In the genomic region with DNA sequence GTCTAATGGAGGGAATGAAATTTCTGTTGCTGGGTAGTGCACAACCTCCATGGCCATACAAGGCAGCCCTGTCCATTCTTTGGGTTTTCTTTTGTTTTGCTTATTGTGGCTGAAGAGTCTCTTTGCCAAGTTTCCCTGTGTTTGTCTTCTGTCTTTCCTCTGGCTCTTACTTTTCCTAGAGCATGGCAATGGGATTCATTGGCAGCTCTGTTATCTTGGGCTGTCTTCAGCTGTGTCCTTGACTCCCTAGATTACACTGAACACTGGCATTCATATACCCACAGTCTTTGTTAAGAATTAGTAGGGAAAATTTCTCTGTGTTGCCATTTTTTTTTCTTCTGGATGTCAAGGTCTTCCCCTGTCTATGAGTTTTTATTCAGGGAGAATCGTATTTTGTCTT, we compare ENCODE assay signal across 23 cellular contexts.
"Had no signal": no experiment of that assay in that cellular context is flagged by ENCODE, and none has a peak within 500 bp of the region (broad histone marks: within the 10 kb centered on the region; RNA-seq: fewer than 3 reads in every experiment).

No MANE protein-coding gene starts in this region.

- H3K27me3 ChIP-seq: cardiac muscle cell, MG63, Peyer's patch had no signal

- H3K4me1 ChIP-seq: Peyer's patch had no signal

- H3K27ac ChIP-seq: cardiac muscle cell, Peyer's patch, RWPE1 had no signal

- H3K36me3 ChIP-seq: cardiac muscle cell, MG63, Peyer's patch had no signal

- DNase-seq: activated B cell treated with CpG ODN at 0.5 μM for 24 hours; activated CD8-positive, alpha-beta memory T cell treated with anti-CD3 and anti-CD28 coated beads, Interleukin-2, amount 50 U/mL, for 4 hours; activated CD8-positive, alpha-beta T cell treated with anti-CD3 and anti-CD28 coated beads for 36 hours; activated gamma-delta T cell treated with Interleukin-2 at 50 U/mL for 16 hours; activated naive CD4-positive, alpha-beta T cell treated with anti-CD3 and anti-CD28 coated beads, Interleukin-2, amount 10 ng/mL, durations not matched to agents 7 days and 5 days; activated naive CD8-positive, alpha-beta T cell treated with anti-CD3 and anti-CD28 coated beads for 36 hours; activated T-cell treated with anti-CD3 and anti-CD28 coated beads, Interleukin-2, amount 50 U/mL, for 72 hours; aorta; MG63; NCI-H1105; NCI-H1436 treated with DMSO at 0.1 percent for 48 hours; NCI-H187; NCI-H2081; NCI-H446; NCI-H524; Peyer's patch; SHP77 treated with DMSO at 0.1 percent for 48 hours; T-cell; T-helper 2 cell; T1000 had no signal

- ATAC-seq: activated CD8-positive, alpha-beta T cell treated with anti-CD3 and anti-CD28 coated beads for 36 hours; activated T-cell treated with anti-CD3 and anti-CD28 coated beads, Interleukin-2, amount 50 U/mL, for 72 hours; T-cell had no signal

- H3K9me3 ChIP-seq: MG63, Peyer's patch had no signal

- H3K4me3 ChIP-seq: cardiac muscle cell, MG63, Peyer's patch had no signal

- FAIRE-seq: TTC549 had no signal
